Comparison of ENCODE assay signal across 8 cellular contexts in genomic region chr20:62156592-62157386, GRCh38. TPM values are rescaled to one million over a fixed set of nuclear protein-coding genes. Genes with fewer than 3 reads are reported as not detected.
DNase-seq lines count a peak whose midpoint lies in the region; ATAC-seq and TF ChIP-seq lines count a peak whose summit lies in the region.

No MANE protein-coding gene starts in this region.

- intact Hi-C loops in body of pancreas (cut with DNase I): no loop called here

- H3K4me1 ChIP-seq in body of pancreas: peaks cover 14% of the 10 kb centered on the region

- peaks cover 0 to 8% of the 10 kb centered on the region in 2 donors for H3K36me3 ChIP-seq in body of pancreas (replicated peaks in 1 of 2; ENCODE audit: insufficient read depth in 1 of 2, low read depth in 2 of 2)

- TF ChIP-seq POLR2A in body of pancreas (IDR thresholded peaks at IDR 0.05): no peak

- H3K27me3 ChIP-seq in HL-60 (ENCODE audit: insufficient read depth, poor library complexity, severe bottlenecking): no peaks in the 10 kb centered on the region
- H3K27me3 ChIP-seq in body of pancreas: no peaks in the 10 kb centered on the region

- 26 to 34% methylated on average over 13 to 23 of the region's 24 CpGs for WGBS in body of pancreas, 2 donors

- DNase-seq in GM03348 (ENCODE audit: low spot score) (peak; percentile 85), HL-60 (ENCODE audit: low read depth in 1 of 2, low spot score in 1 of 2) (peak in 1 of 2 experiments; percentile 52), T-helper 9 cell (peak; percentile 65), body of pancreas (peak; percentile 52 to 70 (median 65)), iris pigment epithelial cell (ENCODE audit: low read depth) (peak; percentile 36), NCI-H446 treated with DMSO at 0.1 percent for 48 hours (lab: John Stamatoyannopoulos, UW) (no peak), kidney glomerular epithelial cell (lab: John Stamatoyannopoulos, UW) (no peak)
- peak; percentile 72 for DNase-seq in stimulated activated CD4-positive, alpha-beta T cell treated with anti-CD3 and anti-CD28 coated beads, Interleukin-4, amount 100 ng/mL, for 4 hours

- H3K4me3 ChIP-seq in HL-60 (replicated peaks; ENCODE audit: insufficient read depth, low read length): no peak overlapping the region
- no peak overlapping the region for H3K4me3 ChIP-seq in body of pancreas

- H3K27ac ChIP-seq in HL-60 (replicated peaks) (no peak overlapping the region), body of pancreas (no peak overlapping the region)

- TF ChIP-seq CTCF in HL-60 (IDR thresholded peaks at IDR 0.05; ENCODE audit: insufficient read depth, low read length): peak; percentile 40
- peak; percentile 58 to 71 (median 63) for TF ChIP-seq CTCF in body of pancreas (IDR thresholded peaks at IDR 0.05)

- peak; percentile 70 for ATAC-seq in body of pancreas

- no peaks in the 10 kb centered on the region for H3K9me3 ChIP-seq in body of pancreas

RNA-seq across cellular contexts. Expression of gene SS18L1, which starts 13.2 kb away (rescaled TPM):
- total RNA-seq in body of pancreas: 10 to 100 TPM; 11.4 to 14.5 TPM

RNA-seq across cellular contexts. Expression of gene PSMA7, which starts 13.6 kb away (rescaled TPM):
- 100 to 1,000 TPM; 174 to 176 TPM for total RNA-seq in body of pancreas

RNA-seq across cellular contexts. Expression of gene MTG2, which starts 26.0 kb away (rescaled TPM):
- total RNA-seq in body of pancreas: 10 to 100 TPM in 1 of 2 donors, 1 to 10 TPM in 1; 8.8 to 16.5 TPM

RNA-seq across cellular contexts. Expression of gene LSM14B, which starts 34.5 kb away (rescaled TPM):
- 10 to 100 TPM; 11.5 to 12.2 TPM for total RNA-seq in body of pancreas

Comparison
In these comparisons a context has a peak if more than half of its experiments do, and no peak if none do; other contexts are left out.
1. DNase-seq: peak in GM03348 (single experiment), T-helper 9 cell (single experiment), body of pancreas (4 of 4), iris pigment epithelial cell (single experiment) and stimulated activated CD4-positive, alpha-beta T cell treated with anti-CD3 and anti-CD28 coated beads, Interleukin-4, amount 100 ng/mL, for 4 hours (2 of 2); none in NCI-H446 treated with DMSO at 0.1 percent for 48 hours (single experiment) and kidney glomerular epithelial cell (single experiment).